Comparison of ENCODE assay signal across 6 cellular contexts in the genomic region with DNA sequence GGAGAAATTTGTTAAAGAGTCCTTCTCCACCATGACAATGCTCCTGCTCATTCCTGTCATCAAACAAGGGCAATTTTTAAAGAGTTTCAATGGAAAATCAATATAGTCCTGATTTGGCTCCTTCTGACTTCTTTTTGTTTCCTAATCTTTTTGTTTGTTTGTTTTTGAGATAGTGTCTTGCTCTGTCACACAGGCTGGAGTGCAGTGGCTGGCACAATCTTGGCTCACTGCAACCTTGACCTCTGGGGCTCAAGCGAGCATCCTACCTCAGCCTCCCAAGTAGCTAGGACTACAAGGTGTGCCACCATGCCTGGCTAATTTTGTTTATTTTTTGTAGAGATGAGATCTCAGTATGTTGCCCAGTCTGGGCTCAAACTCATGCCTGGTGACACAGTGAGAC.
"Had no signal": no experiment of that assay in that cellular context is flagged by ENCODE, and none has a peak within 500 bp of the region (broad histone marks: within the 10 kb centered on the region; RNA-seq: fewer than 3 reads in every experiment).

No MANE protein-coding gene starts in this region.

- ATAC-seq: HCT116, K562 had no signal

- DNase-seq: GM23248, GOT3, H7, IMR-90 had no signal
